In genomic region chr1:104132386-104132973, GRCh38 we compare ENCODE assay signal across 9 cellular contexts.
DNase-seq lines count a peak whose midpoint lies in the region; ATAC-seq and TF ChIP-seq lines count a peak whose summit lies in the region.
"Had no signal": no experiment of that assay in that cellular context is flagged by ENCODE, and none has a peak within 500 bp of the region (broad histone marks: within the 10 kb centered on the region; RNA-seq: fewer than 3 reads in every experiment).

No MANE protein-coding gene starts in this region.

- CTCF ChIA-PET in OCI-LY7 (lab: Charles Lee; ENCODE audit: unreplicated experiment), result no interaction called here

- H3K9me3 ChIP-seq in OCI-LY7 (ENCODE audit: low read length), result no peaks in the 10 kb centered on the region
- H3K9me3 ChIP-seq: A549 had no signal

- H2AFZ ChIP-seq in OCI-LY7 (ENCODE audit: low read length), result no peak overlapping the region

- no peaks in the 10 kb centered on the region for H3K79me2 ChIP-seq in OCI-LY7 (ENCODE audit: insufficient read depth, low read depth, low read length)

- no peak overlapping the region for H3K4me2 ChIP-seq in OCI-LY7 (ENCODE audit: low read length)
- H3K4me2 ChIP-seq: A549 had no signal

- TF ChIP-seq CTCF in OCI-LY7 (conservative IDR thresholded peaks at IDR 0.05; ENCODE audit: low read length), result peak; percentile 60

- ATAC-seq in HG03460 (IDR thresholded peaks at IDR 0.05; ENCODE audit: unreplicated experiment) (peak; percentile 67), GM18520 (IDR thresholded peaks at IDR 0.05; ENCODE audit: unreplicated experiment) (no peak)

- no peaks in the 10 kb centered on the region for H3K4me1 ChIP-seq in OCI-LY7 (ENCODE audit: insufficient read depth, low read length, poor library complexity, severe bottlenecking)
- H3K4me1 ChIP-seq: A549 had no signal

- no peak overlapping the region for H3K27ac ChIP-seq in OCI-LY7 (ENCODE audit: low read depth, low read length, poor library complexity, severe bottlenecking)
- H3K27ac ChIP-seq: A549 had no signal

- no TSS peak for BruUV-seq in OCI-LY7 (replicated peaks; lab: Mats Ljungman, UMichigan)

- DNase-seq in DMS 273 (lab: John Stamatoyannopoulos, UW; ENCODE audit: unreplicated experiment), result peak; percentile 26
- no peak for DNase-seq in DMS 273 treated with DMSO at 0.1 percent for 48 hours (lab: John Stamatoyannopoulos, UW)
- DNase-seq in OCI-LY7 (ENCODE audit: low spot score), result peak; percentile 10
- DNase-seq in iPS-NIHi11 (ENCODE audit: low spot score), result peak; percentile 60
- DNase-seq in stimulated activated CD4-positive, alpha-beta T cell treated with anti-CD3 and anti-CD28 coated beads, Interleukin-4, amount 100 ng/mL, for 4 hours, result no peak
- DNase-seq in OCI-M2 (lab: John Stamatoyannopoulos, UW; ENCODE audit: unreplicated experiment), result no peak

- intact Hi-C loops in OCI-LY7 (cut with micrococcal nuclease; ENCODE audit: unreplicated experiment), result no loop called here

- no peaks in the 10 kb centered on the region for H4K20me1 ChIP-seq in OCI-LY7 (ENCODE audit: insufficient read depth, low read length)

- H3K9me2 ChIP-seq in OCI-LY7 (ENCODE audit: insufficient read depth, low read length), result no peaks in the 10 kb centered on the region

- H3K36me3 ChIP-seq in OCI-LY7 (ENCODE audit: insufficient read depth, low read length), result no peaks in the 10 kb centered on the region

- H3K4me3 ChIP-seq in OCI-LY7 (ENCODE audit: low read depth, low read length, poor library complexity, severe bottlenecking), result no peak overlapping the region
- H3K4me3 ChIP-seq: A549 had no signal

- POLR2A ChIA-PET in OCI-LY7 (lab: Charles Lee), result no interaction called here

Comparison
In these comparisons a context has a peak if more than half of its experiments do, and no peak if none do; other contexts are left out.
1. DNase-seq: peak in DMS 273 (single experiment), OCI-LY7 (single experiment) and iPS-NIHi11 (single experiment); none in DMS 273 treated with DMSO at 0.1 percent for 48 hours (single experiment), stimulated activated CD4-positive, alpha-beta T cell treated with anti-CD3 and anti-CD28 coated beads, Interleukin-4, amount 100 ng/mL, for 4 hours (0 of 2) and OCI-M2 (single experiment).